Comparison of ENCODE assay signal across 8 cellular contexts in the genomic region with DNA sequence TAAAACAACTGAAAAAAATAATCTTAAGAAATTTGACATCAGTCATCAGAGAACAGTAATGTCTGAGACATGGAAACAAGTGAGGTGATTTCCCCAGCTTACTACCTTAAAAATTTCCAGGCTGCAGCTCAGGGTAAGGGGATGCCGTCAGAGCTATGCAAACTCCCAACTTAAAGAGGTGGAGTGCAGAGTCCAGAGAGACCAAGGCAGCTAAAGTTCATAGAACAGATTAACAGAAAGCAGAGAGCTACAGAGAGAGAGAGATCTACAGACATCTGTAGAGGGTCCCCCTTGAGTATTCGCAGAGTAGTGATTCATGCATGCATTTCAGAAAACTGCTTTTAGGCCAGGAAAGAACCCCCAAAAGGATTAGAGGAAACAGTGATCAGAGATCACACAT.
"Had no signal": no experiment of that assay in that cellular context is flagged by ENCODE, and none has a peak within 500 bp of the region (broad histone marks: within the 10 kb centered on the region; RNA-seq: fewer than 3 reads in every experiment).

No MANE protein-coding gene starts in this region.

- H3K27me3 Mint-ChIP-seq: IgD-negative memory B cell had no signal

- H3K9me3 Mint-ChIP-seq: IgD-negative memory B cell had no signal

- H3K4me1 Mint-ChIP-seq: H9, IgD-negative memory B cell had no signal

- H3K4me3 ChIP-seq: GM23248 had no signal

- H3K27ac ChIP-seq: GM23248, HL-60 had no signal

- H3K9ac ChIP-seq: GM23248 had no signal

- H3K4me3 Mint-ChIP-seq: H9, IgD-negative memory B cell had no signal

- H2AFZ ChIP-seq: GM23248 had no signal

- H3K36me3 Mint-ChIP-seq: IgD-negative memory B cell had no signal

- H3K27ac Mint-ChIP-seq: H9, IgD-negative memory B cell had no signal

- FAIRE-seq: H54 had no signal

- DNase-seq: GM23248, GOT3, H9, HCEC 1CT, KBM-7 had no signal
